1 cellular context compared by ENCODE assay signal in the genomic region with DNA sequence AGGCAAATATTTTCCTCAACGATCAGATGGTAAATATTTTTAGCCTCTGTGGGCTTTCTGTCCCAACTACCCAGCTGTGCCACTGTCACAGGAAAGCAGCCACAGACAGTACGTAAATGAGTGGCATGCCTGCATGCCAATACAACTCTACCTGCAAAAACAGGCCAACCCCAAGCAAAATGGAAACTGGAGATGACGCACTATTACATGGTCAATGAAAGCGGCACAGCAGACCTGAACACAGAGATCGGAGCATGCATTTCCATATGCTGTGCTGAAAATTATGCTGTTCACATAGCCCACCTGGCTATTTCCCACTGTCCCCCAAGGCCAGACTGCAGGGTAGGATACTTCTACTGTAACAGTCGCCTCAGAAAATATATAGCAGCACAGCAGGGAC.
TF ChIP-seq lines count a peak whose summit lies in the region.

No MANE protein-coding gene starts in this region.

TF ChIP-seq in GM12878, 131 proteins besides CTCF, POLR2A, EP300 and RAD21 (continued from another document):
- TF ChIP-seq ZBTB4 (CRISPR knock-in tag; IDR thresholded peaks at IDR 0.05): no peak
- TF ChIP-seq SUPT20H (IDR thresholded peaks at IDR 0.05; ENCODE audit: borderline replicate concordance, control insufficient read depth, low read depth, low read length): no peak
- TF ChIP-seq MYC (IDR thresholded peaks at IDR 0.05; ENCODE audit: insufficient read depth, insufficient read length, insufficient replicate concordance, low read length, severe bottlenecking): no peak
- TF ChIP-seq, protein P1, sequence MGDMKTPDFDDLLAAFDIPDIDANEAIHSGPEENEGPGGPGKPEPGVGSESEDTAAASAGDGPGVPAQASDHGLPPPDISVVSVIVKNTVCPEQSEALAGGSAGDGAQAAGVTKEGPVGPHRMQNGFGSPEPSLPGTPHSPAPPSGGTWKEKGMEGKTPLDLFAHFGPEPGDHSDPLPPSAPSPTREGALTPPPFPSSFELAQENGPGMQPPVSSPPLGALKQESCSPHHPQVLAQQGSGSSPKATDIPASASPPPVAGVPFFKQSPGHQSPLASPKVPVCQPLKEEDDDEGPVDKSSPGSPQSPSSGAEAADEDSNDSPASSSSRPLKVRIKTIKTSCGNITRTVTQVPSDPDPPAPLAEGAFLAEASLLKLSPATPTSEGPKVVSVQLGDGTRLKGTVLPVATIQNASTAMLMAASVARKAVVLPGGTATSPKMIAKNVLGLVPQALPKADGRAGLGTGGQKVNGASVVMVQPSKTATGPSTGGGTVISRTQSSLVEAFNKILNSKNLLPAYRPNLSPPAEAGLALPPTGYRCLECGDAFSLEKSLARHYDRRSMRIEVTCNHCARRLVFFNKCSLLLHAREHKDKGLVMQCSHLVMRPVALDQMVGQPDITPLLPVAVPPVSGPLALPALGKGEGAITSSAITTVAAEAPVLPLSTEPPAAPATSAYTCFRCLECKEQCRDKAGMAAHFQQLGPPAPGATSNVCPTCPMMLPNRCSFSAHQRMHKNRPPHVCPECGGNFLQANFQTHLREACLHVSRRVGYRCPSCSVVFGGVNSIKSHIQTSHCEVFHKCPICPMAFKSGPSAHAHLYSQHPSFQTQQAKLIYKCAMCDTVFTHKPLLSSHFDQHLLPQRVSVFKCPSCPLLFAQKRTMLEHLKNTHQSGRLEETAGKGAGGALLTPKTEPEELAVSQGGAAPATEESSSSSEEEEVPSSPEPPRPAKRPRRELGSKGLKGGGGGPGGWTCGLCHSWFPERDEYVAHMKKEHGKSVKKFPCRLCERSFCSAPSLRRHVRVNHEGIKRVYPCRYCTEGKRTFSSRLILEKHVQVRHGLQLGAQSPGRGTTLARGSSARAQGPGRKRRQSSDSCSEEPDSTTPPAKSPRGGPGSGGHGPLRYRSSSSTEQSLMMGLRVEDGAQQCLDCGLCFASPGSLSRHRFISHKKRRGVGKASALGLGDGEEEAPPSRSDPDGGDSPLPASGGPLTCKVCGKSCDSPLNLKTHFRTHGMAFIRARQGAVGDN (IDR thresholded peaks at IDR 0.05): peak; percentile 23; the same call in 1 of the 2 replicates
